Comparison of ENCODE assay signal across 2 cellular contexts in the genomic region with DNA sequence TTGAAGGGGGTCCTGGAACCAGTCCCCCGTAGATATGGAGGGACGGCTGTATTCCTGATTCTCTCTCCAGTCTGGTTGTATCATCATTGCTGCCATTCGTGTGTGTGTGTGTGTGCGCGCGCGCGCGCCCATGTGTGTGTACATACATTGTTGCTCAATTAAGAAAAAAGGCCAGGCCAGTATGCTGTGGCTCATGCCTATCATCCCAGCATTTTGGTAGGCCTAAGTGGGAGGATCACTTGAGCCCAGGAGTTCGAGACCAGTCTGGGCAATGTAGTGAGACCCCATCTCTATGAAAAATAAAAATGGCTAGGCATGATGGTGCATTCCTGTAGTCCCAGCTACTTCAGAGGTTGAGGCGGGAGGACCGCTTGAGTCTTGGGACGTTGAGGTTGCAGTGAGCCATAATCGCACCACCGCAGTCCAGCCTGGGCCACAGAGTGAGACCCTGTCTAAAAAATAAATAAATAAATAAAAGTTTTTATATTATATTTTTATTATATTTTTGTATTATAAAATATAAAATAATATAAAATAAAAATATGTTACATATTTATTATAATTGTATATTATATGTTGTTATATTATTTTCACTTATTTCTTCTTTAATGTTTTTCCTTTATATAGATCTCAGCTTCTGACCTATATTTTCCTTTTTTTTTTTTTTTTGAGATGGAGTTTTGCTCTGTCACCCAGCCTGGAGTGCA.
A peak's percentile ranks its signal among the peaks of the same experiment; 100 is the strongest.
TF ChIP-seq lines count a peak whose summit lies in the region.

No MANE protein-coding gene starts in this region.

TF ChIP-seq in IMR-90, 13 proteins besides CTCF, POLR2A, EP300 and RAD21:
- TF ChIP-seq NFE2L2 (IDR thresholded peaks at IDR 0.05; ENCODE audit: low read depth, low read length), result no peak
- no peak for TF ChIP-seq CEBPB (IDR thresholded peaks at IDR 0.05; ENCODE audit: low read depth, low read length)
- TF ChIP-seq, protein P1, sequence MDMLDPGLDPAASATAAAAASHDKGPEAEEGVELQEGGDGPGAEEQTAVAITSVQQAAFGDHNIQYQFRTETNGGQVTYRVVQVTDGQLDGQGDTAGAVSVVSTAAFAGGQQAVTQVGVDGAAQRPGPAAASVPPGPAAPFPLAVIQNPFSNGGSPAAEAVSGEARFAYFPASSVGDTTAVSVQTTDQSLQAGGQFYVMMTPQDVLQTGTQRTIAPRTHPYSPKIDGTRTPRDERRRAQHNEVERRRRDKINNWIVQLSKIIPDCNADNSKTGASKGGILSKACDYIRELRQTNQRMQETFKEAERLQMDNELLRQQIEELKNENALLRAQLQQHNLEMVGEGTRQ (IDR thresholded peaks at IDR 0.05; ENCODE audit: low read depth, low read length), result no peak
- TF ChIP-seq BHLHE40 (IDR thresholded peaks at IDR 0.05; ENCODE audit: low read depth, low read length), result no peak
- no peak for TF ChIP-seq MAZ (IDR thresholded peaks at IDR 0.05; ENCODE audit: borderline replicate concordance, low read depth, low read length)
- no peak for TF ChIP-seq CHD1 (IDR thresholded peaks at IDR 0.05; ENCODE audit: low read depth, low read length)
- TF ChIP-seq, protein P2, sequence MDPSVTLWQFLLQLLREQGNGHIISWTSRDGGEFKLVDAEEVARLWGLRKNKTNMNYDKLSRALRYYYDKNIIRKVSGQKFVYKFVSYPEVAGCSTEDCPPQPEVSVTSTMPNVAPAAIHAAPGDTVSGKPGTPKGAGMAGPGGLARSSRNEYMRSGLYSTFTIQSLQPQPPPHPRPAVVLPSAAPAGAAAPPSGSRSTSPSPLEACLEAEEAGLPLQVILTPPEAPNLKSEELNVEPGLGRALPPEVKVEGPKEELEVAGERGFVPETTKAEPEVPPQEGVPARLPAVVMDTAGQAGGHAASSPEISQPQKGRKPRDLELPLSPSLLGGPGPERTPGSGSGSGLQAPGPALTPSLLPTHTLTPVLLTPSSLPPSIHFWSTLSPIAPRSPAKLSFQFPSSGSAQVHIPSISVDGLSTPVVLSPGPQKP (IDR thresholded peaks at IDR 0.05; ENCODE audit: borderline replicate concordance, low read depth, low read length), result no peak
- no peak for TF ChIP-seq MAFK (IDR thresholded peaks at IDR 0.05; ENCODE audit: low read depth, low read length)
- no peak for TF ChIP-seq SMC3 (IDR thresholded peaks at IDR 0.05; ENCODE audit: low read depth, low read length)
- TF ChIP-seq RFX5 (IDR thresholded peaks at IDR 0.05; ENCODE audit: low read depth, low read length), result no peak
- no peak for TF ChIP-seq FOS (IDR thresholded peaks at IDR 0.05; ENCODE audit: low read depth, low read length)
- TF ChIP-seq MXI1 (IDR thresholded peaks at IDR 0.05; ENCODE audit: borderline replicate concordance, low read depth, low read length), result no peak
- no peak for TF ChIP-seq RCOR1 (IDR thresholded peaks at IDR 0.05; ENCODE audit: insufficient replicate concordance, low read length)
TF ChIP-seq in IMR-90: peak in this region for 0.

TF ChIP-seq in K562, 482 proteins besides CTCF, POLR2A, EP300 and RAD21:
- TF ChIP-seq ZNF121 (CRISPR knock-in tag; conservative IDR thresholded peaks at IDR 0.05) (peak; percentile 82), SIRT6 (IDR thresholded peaks at IDR 0.05; ENCODE audit: low read depth, low read length) (no peak)
